ENCODE assay signal across 17 cellular contexts in genomic region chr3:46300461-46300789, GRCh38. TPM values are rescaled to one million over a fixed set of nuclear protein-coding genes. Genes with fewer than 3 reads are reported as not detected.
DNase-seq lines count a peak whose midpoint lies in the region; ATAC-seq and TF ChIP-seq lines count a peak whose summit lies in the region.
"Had no signal": no experiment of that assay in that cellular context is flagged by ENCODE, and none has a peak within 500 bp of the region (broad histone marks: within the 10 kb centered on the region; RNA-seq: fewer than 3 reads in every experiment).

No MANE protein-coding gene starts in this region.

- H3K27ac Mint-ChIP-seq in dendritic cell treated with granulocyte-macrophage colony-stimulating factor and Interleukin-4, amounts not matched to agents 40 ng/mL and 50 ng/mL, for 4 days: peak overlapping the region; percentile 99

- ATAC-seq in Right ventricle myocardium inferior (peak; percentile 34), upper lobe of left lung (ENCODE audit: low FRiP score in 2 of 2) (peak; percentile 15 to 37), HG02763 (IDR thresholded peaks at IDR 0.05; ENCODE audit: unreplicated experiment) (no peak)

- H3K4me3 ChIP-seq in OCI-LY3 (ENCODE audit: low read length): peak overlapping the region; percentile 10; the same call in 1 of the 2 replicates
- no peak overlapping the region for H3K4me3 ChIP-seq in upper lobe of left lung

- H3K27me3 Mint-ChIP-seq in dendritic cell treated with granulocyte-macrophage colony-stimulating factor and Interleukin-4, amounts not matched to agents 40 ng/mL and 50 ng/mL, for 4 days: no peaks in the 10 kb centered on the region

- no peaks in the 10 kb centered on the region for H3K36me3 ChIP-seq in OCI-LY3 (replicated peaks; ENCODE audit: low read depth, low read length)
- H3K36me3 ChIP-seq in upper lobe of left lung: no peaks in the 10 kb centered on the region

- H3K4me1 Mint-ChIP-seq in dendritic cell treated with granulocyte-macrophage colony-stimulating factor and Interleukin-4, amounts not matched to agents 40 ng/mL and 50 ng/mL, for 4 days (ENCODE audit: low read depth): peaks cover 86% of the 10 kb centered on the region

- TF ChIP-seq CTCF in OCI-LY3 (IDR thresholded peaks at IDR 0.05; ENCODE audit: low read depth, low read length) (no peak), upper lobe of left lung (IDR thresholded peaks at IDR 0.05) (no peak)

- H3K4me3 Mint-ChIP-seq in dendritic cell treated with granulocyte-macrophage colony-stimulating factor and Interleukin-4, amounts not matched to agents 40 ng/mL and 50 ng/mL, for 4 days: no peak overlapping the region

- no peak for TF ChIP-seq POLR2A in upper lobe of left lung (IDR thresholded peaks at IDR 0.05)

- no peaks in the 10 kb centered on the region for H3K36me3 Mint-ChIP-seq in dendritic cell treated with granulocyte-macrophage colony-stimulating factor and Interleukin-4, amounts not matched to agents 40 ng/mL and 50 ng/mL, for 4 days (ENCODE audit: low read depth)

- no peaks in the 10 kb centered on the region for H3K27me3 ChIP-seq in OCI-LY3 (ENCODE audit: low read depth, low read length)
- no peaks in the 10 kb centered on the region for H3K27me3 ChIP-seq in upper lobe of left lung

- no peaks in the 10 kb centered on the region for H4K20me1 ChIP-seq in OCI-LY3 (ENCODE audit: insufficient read depth, low read length)

- H3K4me2 ChIP-seq in OCI-LY3 (ENCODE audit: low read length): peak overlapping the region; percentile 59

- H3K9me3 ChIP-seq in OCI-LY3 (ENCODE audit: insufficient read depth, low read length) (no peaks in the 10 kb centered on the region), upper lobe of left lung (no peaks in the 10 kb centered on the region)
- H3K9me3 ChIP-seq: Caco-2 had no signal

- H3K79me2 ChIP-seq in OCI-LY3 (ENCODE audit: low read length): no peaks in the 10 kb centered on the region

- peak overlapping the region; percentile 96 for H3K27ac ChIP-seq in OCI-LY3 (ENCODE audit: low read length)
- H3K27ac ChIP-seq in upper lobe of left lung: peak overlapping the region in 1 of 4 donors; percentile 69

- H3K9me3 Mint-ChIP-seq in dendritic cell treated with granulocyte-macrophage colony-stimulating factor and Interleukin-4, amounts not matched to agents 40 ng/mL and 50 ng/mL, for 4 days: no peaks in the 10 kb centered on the region

- intact Hi-C loops in Right ventricle myocardium inferior (cut with DNase I): no loop called here
- intact Hi-C loops in cardiac septum (cut with DNase I): no loop called here
- intact Hi-C loops in dendritic cell treated with granulocyte-macrophage colony-stimulating factor and Interleukin-4, amounts not matched to agents 40 ng/mL and 50 ng/mL, for 4 days (cut with micrococcal nuclease): no loop called here

- DNase-seq in Right ventricle myocardium inferior (ENCODE audit: missing footprints) (no peak), cardiac septum (ENCODE audit: low spot score) (no peak), upper lobe of left lung (no peak), NOMO-1 treated with dmso at 0.1 percent for 144 hours (lab: John Stamatoyannopoulos, UW; ENCODE audit: unreplicated experiment) (no peak), germinal center (ENCODE audit: low spot score) (no peak)
- DNase-seq: amygdala, Caco-2, hippocampal formation, kidney glomerular epithelial cell, NCI-H1930, NCI-H510A, right cardiac atrium had no signal

- TF ChIP-seq EP300 in upper lobe of left lung (IDR thresholded peaks at IDR 0.05): no peak

- H2AFZ ChIP-seq in OCI-LY3 (ENCODE audit: low read depth, low read length): no peak overlapping the region

- H3K4me1 ChIP-seq in OCI-LY3 (ENCODE audit: low read length) (peaks cover 83% of the 10 kb centered on the region), upper lobe of left lung (peaks cover 12 to 22% (median 15%) of the 10 kb centered on the region in 4 donors)
- H3K4me1 ChIP-seq: Caco-2 had no signal

- WGBS in upper lobe of left lung, 2 donors: 71 to 73% methylated on average over 3 of the region's 3 CpGs

- H3K9ac ChIP-seq in OCI-LY3 (ENCODE audit: low read length): peak overlapping the region; percentile 55

RNA-seq across cellular contexts. Expression of gene CCR2, which starts 53.5 kb away (rescaled TPM):
- total RNA-seq in Right ventricle myocardium inferior (0.89 TPM), cardiac septum (1.3 TPM), upper lobe of left lung (10 to 100 TPM in 1 of 6 donors, 1 to 10 TPM in 5; 2.1 to 27.8 (median 6.6) TPM)
- total RNA-seq: Caco-2, G401 had no signal

RNA-seq across cellular contexts. Expression of gene CCR3, which starts 58.2 kb away (rescaled TPM):
- total RNA-seq in Right ventricle myocardium inferior (not detected), cardiac septum (not detected), upper lobe of left lung (under 1 TPM in 1 of 6 donors, not detected in 5; 0.13 TPM)
- total RNA-seq: cerebellum, right cardiac atrium had no signal
